ENCODE assay signal across 23 cellular contexts in the genomic region with DNA sequence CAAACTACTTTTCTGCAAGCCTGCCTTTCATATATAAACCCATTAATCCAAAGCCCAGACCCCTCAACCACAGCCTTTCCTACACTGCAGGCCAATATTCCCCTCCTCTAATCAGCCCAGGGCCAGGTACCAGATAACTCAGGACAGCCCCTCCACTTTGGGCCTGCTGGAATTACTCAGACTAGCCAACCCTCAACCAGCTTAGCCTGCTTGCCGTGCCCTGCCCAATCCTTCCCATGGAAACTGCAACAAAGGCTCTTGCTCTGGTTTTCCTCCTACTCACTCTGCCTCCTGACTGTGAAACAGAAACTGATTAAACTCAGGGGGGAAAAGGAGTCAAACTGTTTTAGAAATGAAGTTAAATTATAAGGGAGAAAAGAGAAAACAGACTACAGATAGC.
DNase-seq lines count a peak whose midpoint lies in the region; ATAC-seq, FAIRE-seq and TF ChIP-seq lines count a peak whose summit lies in the region.
"Had no signal": no experiment of that assay in that cellular context is flagged by ENCODE, and none has a peak within 500 bp of the region (broad histone marks: within the 10 kb centered on the region; RNA-seq: fewer than 3 reads in every experiment).

No MANE protein-coding gene starts in this region.

- no peak overlapping the region for H4K8ac ChIP-seq in H9 (replicated peaks; ENCODE audit: insufficient read length, low read depth, low read length)

- H3K14ac ChIP-seq in H9 (ENCODE audit: insufficient read depth, low read length), result no peak overlapping the region

- H3T11ph ChIP-seq in H9 (ENCODE audit: low read length), result no peak overlapping the region

- H3K27ac Mint-ChIP-seq in H9 (peak overlapping the region; percentile 5 to 51 (median 35); a peak in 5 of 7 replicates), astrocyte (ENCODE audit: unreplicated experiment) (peak overlapping the region; percentile 85)
- no peak overlapping the region for H3K27ac Mint-ChIP-seq in natural killer cell treated with Interleukin-12 subunit alpha and Interleukin-12 subunit beta and Interleukin-15 and Interleukin-18, amount 100 ng/mL, for 72 hours
- H3K27ac Mint-ChIP-seq: immature natural killer cell had no signal

- H3K9me3 Mint-ChIP-seq in H9 (peaks cover 0 to under 1% of the 10 kb centered on the region in 2 experiments; a peak in 1 of 5 replicates), astrocyte (ENCODE audit: unreplicated experiment) (no peaks in the 10 kb centered on the region)
- H3K9me3 Mint-ChIP-seq in natural killer cell treated with Interleukin-12 subunit alpha and Interleukin-12 subunit beta and Interleukin-15 and Interleukin-18, amount 100 ng/mL, for 72 hours, result no peaks in the 10 kb centered on the region
- H3K9me3 Mint-ChIP-seq: immature natural killer cell had no signal

- ATAC-seq in HG02798 (IDR thresholded peaks at IDR 0.05; ENCODE audit: poor library complexity, unreplicated experiment), result no peak
- ATAC-seq in natural killer cell treated with Interleukin-12 subunit alpha and Interleukin-12 subunit beta and Interleukin-15 and Interleukin-18, amount 100 ng/mL, for 72 hours, result no peak
- ATAC-seq: lower lobe of right lung, right lobe of liver had no signal

- TF ChIP-seq CTCF in H9 (conservative IDR thresholded peaks at IDR 0.05), result no peak
- no peak for TF ChIP-seq CTCF in astrocyte (IDR thresholded peaks at IDR 0.05; ENCODE audit: insufficient read depth, low read depth, low read length)

- H3K4me1 ChIP-seq in H9 (ENCODE audit: insufficient read depth, low read length) (peaks cover 3% of the 10 kb centered on the region), astrocyte (ENCODE audit: insufficient read depth, low read length) (no peaks in the 10 kb centered on the region)
- H3K4me1 ChIP-seq: lower lobe of right lung, right lobe of liver had no signal

- H2AFZ ChIP-seq in H9 (ENCODE audit: low read length), result no peak overlapping the region
- H2AFZ ChIP-seq in astrocyte (ENCODE audit: low read depth, low read length), result no peak overlapping the region

- DNase-seq in H9, result no peak
- DNase-seq in astrocyte (ENCODE audit: low read depth), result no peak
- peak; percentile 40 for DNase-seq in iPS-NIHi7 (ENCODE audit: extremely low spot score)
- peak; percentile 42 for DNase-seq in pons (ENCODE audit: low spot score)
- no peak for DNase-seq in UCSD-AML1 (lab: John Stamatoyannopoulos, UW; ENCODE audit: unreplicated experiment)
- no peak for DNase-seq in natural killer cell treated with Interleukin-12 subunit alpha and Interleukin-12 subunit beta and Interleukin-15 and Interleukin-18, amount 100 ng/mL, for 72 hours (ENCODE audit: low spot score)
- DNase-seq: activated CD4-positive, alpha-beta T cell treated with anti-CD3 and anti-CD28 coated beads, Interleukin-2, amount 50 U/mL, for 1 hour; activated effector memory CD4-positive, alpha-beta T cell treated with Interleukin-2 at 50 U/mL for 16 hours; HCEC 1CT; immature natural killer cell; KG1; lower lobe of right lung; NCI-H146; NCI-H2171; NCI-H526; right lobe of liver; stimulated activated CD8-positive, alpha-beta memory T cell treated with anti-CD3 and anti-CD28 coated beads, Interleukin-4, amount 100 ng/mL, for 48 hours had no signal

- no peak overlapping the region for H3K4me3 ChIP-seq in astrocyte (ENCODE audit: insufficient read depth, low read depth, low read length)
- H3K4me3 ChIP-seq: coronary artery, lower lobe of right lung, right lobe of liver, SK-N-MC had no signal

- H3K18ac ChIP-seq in H9 (ENCODE audit: insufficient read length, low read depth, low read length), result no peak overlapping the region

- H2BK15ac ChIP-seq in H9 (ENCODE audit: low read depth, low read length), result no peak overlapping the region

- no peaks in the 10 kb centered on the region for H3K79me1 ChIP-seq in H9 (ENCODE audit: insufficient read depth, low read depth, low read length, poor library complexity, severe bottlenecking)

- no peak overlapping the region for H4K91ac ChIP-seq in H9 (ENCODE audit: insufficient read length, low read depth, low read length)

- H3K27me3 ChIP-seq in H9 (ENCODE audit: insufficient read depth, low read length) (no peaks in the 10 kb centered on the region), astrocyte (ENCODE audit: insufficient read depth, low read length) (no peaks in the 10 kb centered on the region)
- H3K27me3 ChIP-seq: right lobe of liver had no signal

- H3K27me3 Mint-ChIP-seq in H9 (ENCODE audit: low read depth) (no peaks in the 10 kb centered on the region), astrocyte (ENCODE audit: low read depth, unreplicated experiment) (no peaks in the 10 kb centered on the region)
- H3K27me3 Mint-ChIP-seq in natural killer cell treated with Interleukin-12 subunit alpha and Interleukin-12 subunit beta and Interleukin-15 and Interleukin-18, amount 100 ng/mL, for 72 hours, result peaks cover 11 to 15% of the 10 kb centered on the region in 2 donors

- H3K9me3 ChIP-seq in H9 (ENCODE audit: control insufficient read depth, low read depth, low read length) (no peaks in the 10 kb centered on the region), astrocyte (ENCODE audit: insufficient read depth, low read depth, low read length) (no peaks in the 10 kb centered on the region)
- H3K9me3 ChIP-seq: lower lobe of right lung, right lobe of liver had no signal

- H3K79me2 ChIP-seq in H9 (ENCODE audit: insufficient read depth, low read length) (no peaks in the 10 kb centered on the region), astrocyte (ENCODE audit: insufficient read depth, low read length) (no peaks in the 10 kb centered on the region)

- no peak overlapping the region for H4K5ac ChIP-seq in H9 (ENCODE audit: insufficient read length, low read depth, low read length)

- no peaks in the 10 kb centered on the region for H3K36me3 ChIP-seq in astrocyte (ENCODE audit: insufficient read depth, low read length)
- H3K36me3 ChIP-seq: lower lobe of right lung, right lobe of liver had no signal

- H2BK5ac ChIP-seq in H9 (ENCODE audit: insufficient read length, low read length), result no peak overlapping the region

- H4K20me1 ChIP-seq in H9 (ENCODE audit: control insufficient read depth, insufficient read depth, insufficient read length) (no peaks in the 10 kb centered on the region), astrocyte (ENCODE audit: insufficient read depth, low read length) (no peaks in the 10 kb centered on the region)

- no peak for FAIRE-seq in astrocyte (lab: Jason Lieb, UNC)
- FAIRE-seq: G401.6, RCC 7860 had no signal

- H3K36me3 Mint-ChIP-seq in H9 (ENCODE audit: insufficient read depth in 1 of 3, low read depth in 3 of 3), result peaks cover 0 to 2% (median 1%) of the 10 kb centered on the region in 3 experiments; a peak in 5 of 7 replicates
- H3K36me3 Mint-ChIP-seq in astrocyte (ENCODE audit: low read depth, unreplicated experiment), result no peaks in the 10 kb centered on the region
- H3K36me3 Mint-ChIP-seq in natural killer cell treated with Interleukin-12 subunit alpha and Interleukin-12 subunit beta and Interleukin-15 and Interleukin-18, amount 100 ng/mL, for 72 hours, result no peaks in the 10 kb centered on the region
- H3K36me3 Mint-ChIP-seq: immature natural killer cell had no signal

- no peak overlapping the region for H3K9ac ChIP-seq in H9 (ENCODE audit: extremely low read depth, insufficient read length, low read length)
- no peak overlapping the region for H3K9ac ChIP-seq in astrocyte (ENCODE audit: low read length)

- WGBS in H9 (ENCODE audit: extremely low coverage, insufficient read length, low lambda C conversion rate), result no CpG with 5 or more reads among the region's 1 CpG

- no peak overlapping the region for H2BK20ac ChIP-seq in H9 (ENCODE audit: low read depth, low read length, poor library complexity, severe bottlenecking)

- H3K4me2 ChIP-seq in H9 (ENCODE audit: insufficient read depth, insufficient read length, low read length), result no peak overlapping the region
- no peak overlapping the region for H3K4me2 ChIP-seq in astrocyte (ENCODE audit: low read length)

- H3K4me3 Mint-ChIP-seq in H9 (no peak overlapping the region), astrocyte (ENCODE audit: unreplicated experiment) (no peak overlapping the region)
- H3K4me3 Mint-ChIP-seq in natural killer cell treated with Interleukin-12 subunit alpha and Interleukin-12 subunit beta and Interleukin-15 and Interleukin-18, amount 100 ng/mL, for 72 hours, result no peak overlapping the region
- H3K4me3 Mint-ChIP-seq: immature natural killer cell had no signal

- no peaks in the 10 kb centered on the region for H3K23me2 ChIP-seq in H9 (ENCODE audit: insufficient read length, low read depth, low read length, poor library complexity, severe bottlenecking)

- H2BK120ac ChIP-seq in H9 (ENCODE audit: low read depth, low read length, poor library complexity, severe bottlenecking), result no peak overlapping the region

- H3K27ac ChIP-seq in H9 (ENCODE audit: insufficient read length, low read depth, low read length), result no peak overlapping the region
- no peak overlapping the region for H3K27ac ChIP-seq in astrocyte (ENCODE audit: low read depth, low read length)
- H3K27ac ChIP-seq: coronary artery, lower lobe of right lung, right lobe of liver, SK-N-MC, VCaP had no signal

- H3K4me1 Mint-ChIP-seq in H9 (peaks cover 44 to 51% of the 10 kb centered on the region in 2 experiments), astrocyte (ENCODE audit: low read depth, unreplicated experiment) (peaks cover 7% of the 10 kb centered on the region)
- H3K4me1 Mint-ChIP-seq in natural killer cell treated with Interleukin-12 subunit alpha and Interleukin-12 subunit beta and Interleukin-15 and Interleukin-18, amount 100 ng/mL, for 72 hours (ENCODE audit: low read depth in 2 of 2), result no peaks in the 10 kb centered on the region
- H3K4me1 Mint-ChIP-seq: immature natural killer cell had no signal

- no peak overlapping the region for H3K4ac ChIP-seq in H9 (ENCODE audit: low read depth, low read length)

- no peak overlapping the region for H3K56ac ChIP-seq in H9 (ENCODE audit: insufficient read length, low read depth, low read length)

- no peak overlapping the region for H3K23ac ChIP-seq in H9 (ENCODE audit: insufficient read length, low read depth, low read length)

- H2BK12ac ChIP-seq in H9 (ENCODE audit: insufficient read length, low read depth, low read length), result no peak overlapping the region

- H2AK5ac ChIP-seq in H9 (ENCODE audit: insufficient read length, low read length), result no peak overlapping the region

Comparison
In these comparisons a context has a peak if more than half of its experiments do, and no peak if none do; other contexts are left out.
1. DNase-seq: peak in iPS-NIHi7 (single experiment) and pons (single experiment); none in H9 (single experiment), astrocyte (single experiment), UCSD-AML1 (single experiment) and natural killer cell treated with Interleukin-12 subunit alpha and Interleukin-12 subunit beta and Interleukin-15 and Interleukin-18, amount 100 ng/mL, for 72 hours (single experiment).
2. H3K27ac Mint-ChIP-seq: peak in H9 (3 of 3) and astrocyte (single experiment); none in natural killer cell treated with Interleukin-12 subunit alpha and Interleukin-12 subunit beta and Interleukin-15 and Interleukin-18, amount 100 ng/mL, for 72 hours (0 of 2).